In genomic region chr17:73311781-73312641, GRCh38 we compare ENCODE assay signal across 8 cellular contexts. TPM values are rescaled to one million over a fixed set of nuclear protein-coding genes. Genes with fewer than 3 reads are reported as not detected.
DNase-seq lines count a peak whose midpoint lies in the region; ATAC-seq lines count a peak whose summit lies in the region.

Gene CDC42EP4, minus strand, starts transcription at chr17:73312001. Its CDS starts 25,501 bp downstream, at chr17:73286500.

- ATAC-seq in GM21390 (IDR thresholded peaks at IDR 0.05; ENCODE audit: unreplicated experiment) = peak; percentile 87

- H3K27me3 ChIP-seq in esophagus (ENCODE audit: control insufficient read depth in 1 of 2, insufficient read depth in 2 of 2, low read length in 2 of 2) (no peaks in the 10 kb centered on the region), mucosa of rectum (ENCODE audit: control insufficient read depth in 2 of 2, insufficient read depth in 2 of 2, low read length in 2 of 2) (no peaks in the 10 kb centered on the region)

- H3K4me1 ChIP-seq in esophagus (ENCODE audit: control insufficient read depth in 2 of 2, insufficient read depth in 2 of 2, low read length in 1 of 2) (peaks cover 2 to 18% of the 10 kb centered on the region in 2 donors), mucosa of rectum (ENCODE audit: control insufficient read depth in 2 of 2, insufficient read depth in 2 of 2, low read length in 2 of 2) (peaks cover 26 to 28% of the 10 kb centered on the region in 2 donors)

- H3K4me3 ChIP-seq in esophagus (ENCODE audit: low read depth in 1 of 2, low read length in 2 of 2) (peak within 1 kb of the TSS; percentile 81 to 99), mucosa of rectum (ENCODE audit: low read length in 2 of 2) (peak within 1 kb of the TSS; percentile 86 to 87)

- H3K9me3 ChIP-seq in esophagus (ENCODE audit: control insufficient read depth in 2 of 2, insufficient read depth in 1 of 2, low read depth in 1 of 2, low read length in 1 of 2) = no peaks in the 10 kb centered on the region
- no peaks in the 10 kb centered on the region for H3K9me3 ChIP-seq in mucosa of rectum (ENCODE audit: control insufficient read depth in 2 of 2, low read length in 2 of 2)

- H3K36me3 ChIP-seq in esophagus (ENCODE audit: control insufficient read depth in 2 of 2, insufficient read depth in 2 of 2, low read length in 1 of 2) = peaks cover 0 to 2% of the 10 kb centered on the region in 2 donors
- H3K36me3 ChIP-seq in mucosa of rectum (ENCODE audit: control insufficient read depth in 2 of 2, insufficient read depth in 2 of 2, low read length in 2 of 2) = no peaks in the 10 kb centered on the region

- H3K27ac ChIP-seq in esophagus (ENCODE audit: low read depth in 2 of 2, low read length in 1 of 2) (peak within 1 kb of the TSS; percentile 99), mucosa of rectum (ENCODE audit: low read depth in 2 of 2, low read length in 2 of 2) (peak within 1 kb of the TSS; percentile 99 to 100)

- 2% methylated on average over 59 to 71 of the region's 71 CpGs for WGBS in esophagus, 2 donors

- DNase-seq in D341Med (ENCODE audit: low spot score) (peak; percentile 98), HUDEP-2 (lab: John Stamatoyannopoulos, UW; ENCODE audit: unreplicated experiment in 76 of 76) (peak in 75 of 76 experiments; percentile 21 to 96 (median 85)), OCI-M1 (lab: John Stamatoyannopoulos, UW) (peak; percentile 93)
- DNase-seq in activated T-cell treated with anti-CD3 and anti-CD28 coated beads, Interleukin-2, amount 50 U/mL, for 48 hours = peak; percentile 88 to 93
- DNase-seq in stimulated activated CD8-positive, alpha-beta memory T cell treated with anti-CD3 and anti-CD28 coated beads, Interleukin-4, amount 100 ng/mL, for 4 hours (ENCODE audit: low read depth in 2 of 2, low spot score in 1 of 2) = peak; percentile 49 to 70

- peak within 1 kb of the TSS; percentile 99 for H3K9ac ChIP-seq in mucosa of rectum (ENCODE audit: low read depth in 1 of 2, low read length in 2 of 2)

RNA-seq across cellular contexts. Expression of gene CDC42EP4, which starts in this region (rescaled TPM):
- 10 to 100 TPM; 15.7 to 20.0 TPM for polyA plus RNA-seq in esophagus

Comparison
In these comparisons a context has a peak if more than half of its experiments do, and no peak if none do; other contexts are left out.
1. Peak in every context shown above with its lines: DNase-seq, ATAC-seq, H3K4me3 ChIP-seq and H3K27ac ChIP-seq.